ENCODE assay signal across 13 cellular contexts in the genomic region with DNA sequence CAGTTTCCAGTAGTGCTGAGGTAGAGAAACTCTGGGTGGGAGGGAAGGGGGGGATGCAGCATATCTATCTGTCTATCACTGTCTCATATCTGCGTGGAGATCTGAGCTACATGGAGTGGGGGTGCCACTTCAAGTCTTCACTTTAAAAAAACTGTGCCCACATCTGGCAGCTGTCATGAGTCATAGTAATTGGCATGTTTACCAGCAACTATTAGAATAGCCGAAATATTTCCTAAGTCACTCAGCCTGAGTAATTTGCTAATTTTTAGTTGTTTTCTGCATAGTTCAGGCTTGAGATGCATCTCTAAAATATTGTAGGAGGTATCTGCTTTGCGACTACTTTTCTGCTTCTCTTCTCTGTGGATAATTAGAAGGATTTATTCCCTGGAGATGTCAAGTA.
A peak's percentile ranks its signal among the peaks of the same experiment; 100 is the strongest.
DNase-seq lines count a peak whose midpoint lies in the region; TF ChIP-seq lines count a peak whose summit lies in the region.
"Had no signal": no experiment of that assay in that cellular context is flagged by ENCODE, and none has a peak within 500 bp of the region (broad histone marks: within the 10 kb centered on the region; RNA-seq: fewer than 3 reads in every experiment).

No MANE protein-coding gene starts in this region.

- CTCF ChIA-PET in CD4-positive, alpha-beta memory T cell (lab: Charles Lee; ENCODE audit: partially characterized antibody): no interaction called here
- CTCF ChIA-PET in OCI-LY7 (lab: Charles Lee; ENCODE audit: unreplicated experiment): no interaction called here

- H3K9me2 ChIP-seq in OCI-LY7 (ENCODE audit: insufficient read depth, low read length): no peaks in the 10 kb centered on the region

- H3K36me3 ChIP-seq in CD4-positive, alpha-beta memory T cell (ENCODE audit: insufficient read depth, low read length): no peaks in the 10 kb centered on the region
- no peaks in the 10 kb centered on the region for H3K36me3 ChIP-seq in OCI-LY7 (ENCODE audit: insufficient read depth, low read length)

- no peaks in the 10 kb centered on the region for H3K4me1 ChIP-seq in CD4-positive, alpha-beta memory T cell (ENCODE audit: insufficient read depth, low read length)
- H3K4me1 ChIP-seq in OCI-LY7 (ENCODE audit: insufficient read depth, low read length, poor library complexity, severe bottlenecking): no peaks in the 10 kb centered on the region

- peaks cover 0 to 4% (median under 1%) of the 10 kb centered on the region in 8 donors for H3K9me3 Mint-ChIP-seq in CD4-positive, alpha-beta memory T cell
- H3K9me3 Mint-ChIP-seq: activated CD4-positive, alpha-beta memory T cell treated with anti-CD3 and anti-CD28 coated beads, Interleukin-2, amount 10 ng/mL, durations not matched to agents 7 days and 5 days had no signal

- H4K20me1 ChIP-seq in OCI-LY7 (ENCODE audit: insufficient read depth, low read length): no peaks in the 10 kb centered on the region

- no peaks in the 10 kb centered on the region for H3K79me2 ChIP-seq in OCI-LY7 (ENCODE audit: insufficient read depth, low read depth, low read length)

- no peak overlapping the region for H2AFZ ChIP-seq in OCI-LY7 (ENCODE audit: low read length)

- no peaks in the 10 kb centered on the region for H3K9me3 ChIP-seq in CD4-positive, alpha-beta memory T cell (ENCODE audit: control insufficient read depth in 1 of 2, low read length in 2 of 2)
- H3K9me3 ChIP-seq in OCI-LY7 (ENCODE audit: low read length): no peaks in the 10 kb centered on the region

- H3K4me1 Mint-ChIP-seq in CD4-positive, alpha-beta memory T cell: no peaks in the 10 kb centered on the region
- H3K4me1 Mint-ChIP-seq: activated CD4-positive, alpha-beta memory T cell treated with anti-CD3 and anti-CD28 coated beads, Interleukin-2, amount 10 ng/mL, durations not matched to agents 7 days and 5 days had no signal

- no peak overlapping the region for H3K4me3 Mint-ChIP-seq in CD4-positive, alpha-beta memory T cell
- H3K4me3 Mint-ChIP-seq: activated CD4-positive, alpha-beta memory T cell treated with anti-CD3 and anti-CD28 coated beads, Interleukin-2, amount 10 ng/mL, durations not matched to agents 7 days and 5 days; activated naive CD8-positive, alpha-beta T cell had no signal

- DNase-seq in ELR (ENCODE audit: low read depth) (peak; percentile 88), RPMI7951 (ENCODE audit: low read depth) (peak; percentile 92), fibroblast of gingiva (ENCODE audit: low read depth) (peak; percentile 83), putamen (ENCODE audit: low spot score) (peak; percentile 59), NCI-H2227 (lab: John Stamatoyannopoulos, UW; ENCODE audit: unreplicated experiment) (no peak), OCI-LY7 (ENCODE audit: low spot score) (no peak), globus pallidus (ENCODE audit: low spot score) (no peak)
- no peak for DNase-seq in CD4-positive, alpha-beta memory T cell
- DNase-seq: activated CD4-positive, alpha-beta memory T cell treated with anti-CD3 and anti-CD28 coated beads, Interleukin-2, amount 10 ng/mL, durations not matched to agents 7 days and 5 days; NCI-H187; NK-92 treated with Interleukin-12 subunit alpha and Interleukin-12 subunit beta, amount 100 ng/mL, for 24 hours had no signal

- no peak for TF ChIP-seq CTCF in OCI-LY7 (conservative IDR thresholded peaks at IDR 0.05; ENCODE audit: low read length)

- peaks cover 2 to 10% of the 10 kb centered on the region in 2 donors for H3K27me3 Mint-ChIP-seq in CD4-positive, alpha-beta memory T cell
- H3K27me3 Mint-ChIP-seq: activated naive CD8-positive, alpha-beta T cell had no signal

- H3K4me3 ChIP-seq in CD4-positive, alpha-beta memory T cell (ENCODE audit: low read length in 2 of 2): no peak overlapping the region
- H3K4me3 ChIP-seq in OCI-LY7 (ENCODE audit: low read depth, low read length, poor library complexity, severe bottlenecking): no peak overlapping the region
- H3K4me3 ChIP-seq: skin epidermis had no signal

- H3K36me3 Mint-ChIP-seq in CD4-positive, alpha-beta memory T cell: no peaks in the 10 kb centered on the region
- H3K36me3 Mint-ChIP-seq: activated naive CD8-positive, alpha-beta T cell had no signal

- no peak overlapping the region for H3K4me2 ChIP-seq in OCI-LY7 (ENCODE audit: low read length)

- no peak overlapping the region for H3K27ac Mint-ChIP-seq in CD4-positive, alpha-beta memory T cell
- H3K27ac Mint-ChIP-seq: activated CD4-positive, alpha-beta memory T cell treated with anti-CD3 and anti-CD28 coated beads, Interleukin-2, amount 10 ng/mL, durations not matched to agents 7 days and 5 days; activated naive CD8-positive, alpha-beta T cell had no signal

- POLR2A ChIA-PET in CD4-positive, alpha-beta memory T cell (lab: Charles Lee; ENCODE audit: partially characterized antibody): no interaction called here
- POLR2A ChIA-PET in OCI-LY7 (lab: Charles Lee): interaction anchor here (0.6 kb wide), 1 partner anchor 390 kb away, joined by 3 read pairs; no protein-coding TSS in a partner anchor

- intact Hi-C loops in CD4-positive, alpha-beta memory T cell (cut with micrococcal nuclease): no loop called here
- intact Hi-C loops in OCI-LY7 (cut with micrococcal nuclease; ENCODE audit: unreplicated experiment): no loop called here

- H3K27me3 ChIP-seq in CD4-positive, alpha-beta memory T cell (ENCODE audit: insufficient read depth, low read length): peaks cover 4% of the 10 kb centered on the region

- no TSS peak for BruUV-seq in OCI-LY7 (replicated peaks; lab: Mats Ljungman, UMichigan)

- no peak overlapping the region for H3K27ac ChIP-seq in CD4-positive, alpha-beta memory T cell (ENCODE audit: low read depth, low read length)
- H3K27ac ChIP-seq in OCI-LY7 (ENCODE audit: low read depth, low read length, poor library complexity, severe bottlenecking): no peak overlapping the region

Comparison
In these comparisons a context has a peak if more than half of its experiments do, and no peak if none do; other contexts are left out.
1. DNase-seq: peak in ELR (single experiment), RPMI7951 (single experiment), fibroblast of gingiva (single experiment) and putamen (single experiment); none in CD4-positive, alpha-beta memory T cell (0 of 5), NCI-H2227 (single experiment), OCI-LY7 (single experiment) and globus pallidus (single experiment).